Comparison of ENCODE assay signal across 17 cellular contexts in the genomic region with DNA sequence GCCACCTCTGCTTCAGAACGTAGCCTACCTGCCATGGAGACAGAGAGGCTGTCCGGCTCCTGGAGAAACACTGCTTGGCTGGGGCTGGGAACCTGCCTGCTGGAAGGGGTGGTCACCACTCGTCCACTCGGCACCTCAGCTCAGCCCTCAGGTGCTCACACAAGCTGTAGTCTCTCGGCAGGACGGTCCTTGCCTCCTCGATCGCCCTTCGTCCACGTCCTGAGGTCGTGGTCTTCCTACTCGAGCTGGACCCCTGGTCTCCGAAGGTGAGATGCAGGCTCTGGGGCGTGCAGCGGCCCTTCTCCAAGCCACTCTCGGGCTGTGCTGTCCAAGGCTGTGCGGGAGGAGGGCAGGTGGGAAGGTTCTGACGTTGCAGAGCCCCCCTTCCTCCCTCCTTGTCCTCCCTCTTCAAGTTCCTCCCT. TPM values are rescaled to one million over a fixed set of nuclear protein-coding genes. Genes with fewer than 3 reads are reported as not detected.
"Had no signal": no experiment of that assay in that cellular context is flagged by ENCODE, and none has a peak within 500 bp of the region (broad histone marks: within the 10 kb centered on the region; RNA-seq: fewer than 3 reads in every experiment).

TSS of gene TBX10 (minus strand) at position 326 of the 422 bp plus-strand sequence. CDS start at position 35, 291 bp downstream.

- H3K4me3 ChIP-seq: breast epithelium, gastroesophageal sphincter, heart right ventricle, left lung, mucosa of descending colon, testis, upper lobe of right lung had no signal

- H3K9me3 Mint-ChIP-seq: activated T-cell treated with anti-CD3 and anti-CD28 coated beads, Interleukin-2, amount 50 U/mL, for 4 hours had no signal

- H3K36me3 ChIP-seq: breast epithelium, gastroesophageal sphincter, heart right ventricle, left lung, upper lobe of right lung had no signal

- H3K9me3 ChIP-seq: breast epithelium, gastroesophageal sphincter, mucosa of descending colon, testis, upper lobe of right lung had no signal

- H3K27ac ChIP-seq: breast epithelium, gastroesophageal sphincter, heart right ventricle, left lung, testis, upper lobe of right lung had no signal

- H3K4me3 Mint-ChIP-seq: activated CD8-positive, alpha-beta T cell treated with anti-CD3 and anti-CD28 coated beads for 36 hours; activated T-cell treated with anti-CD3 and anti-CD28 coated beads, Interleukin-2, amount 50 U/mL, for 4 hours; naive thymus-derived CD4-positive, alpha-beta T cell; T-helper 17 cell; WTC11 had no signal

- DNase-seq: activated gamma-delta T cell had no signal

- H3K4me1 ChIP-seq: breast epithelium, gastroesophageal sphincter, heart right ventricle, left lung, testis, upper lobe of right lung had no signal

- H3K27me3 ChIP-seq: testis had no signal

- H3K27ac Mint-ChIP-seq: activated CD8-positive, alpha-beta T cell treated with anti-CD3 and anti-CD28 coated beads for 36 hours; naive thymus-derived CD4-positive, alpha-beta T cell; T-helper 17 cell; WTC11 had no signal

- H3K36me3 Mint-ChIP-seq: naive thymus-derived CD4-positive, alpha-beta T cell; WTC11 had no signal

- H3K27me3 Mint-ChIP-seq: activated CD8-positive, alpha-beta T cell treated with anti-CD3 and anti-CD28 coated beads for 36 hours; naive thymus-derived CD4-positive, alpha-beta T cell had no signal

RNA-seq across cellular contexts. Expression of gene TBX10, which starts in this region (rescaled TPM):
- total RNA-seq: activated CD8-positive, alpha-beta T cell treated with anti-CD3 and anti-CD28 coated beads for 36 hours; activated T-cell treated with anti-CD3 and anti-CD28 coated beads, Interleukin-2, amount 50 U/mL, for 4 hours; breast epithelium; cerebellum; dermis blood vessel endothelial cell; gastroesophageal sphincter; left lung; naive thymus-derived CD4-positive, alpha-beta T cell; skeletal muscle tissue; T-helper 17 cell; upper lobe of right lung; WTC11 had no signal
- polyA plus RNA-seq: esophagus; heart right ventricle; naive thymus-derived CD4-positive, alpha-beta T cell had no signal
